Comparison of ENCODE assay signal across 11 cellular contexts in the genomic region with DNA sequence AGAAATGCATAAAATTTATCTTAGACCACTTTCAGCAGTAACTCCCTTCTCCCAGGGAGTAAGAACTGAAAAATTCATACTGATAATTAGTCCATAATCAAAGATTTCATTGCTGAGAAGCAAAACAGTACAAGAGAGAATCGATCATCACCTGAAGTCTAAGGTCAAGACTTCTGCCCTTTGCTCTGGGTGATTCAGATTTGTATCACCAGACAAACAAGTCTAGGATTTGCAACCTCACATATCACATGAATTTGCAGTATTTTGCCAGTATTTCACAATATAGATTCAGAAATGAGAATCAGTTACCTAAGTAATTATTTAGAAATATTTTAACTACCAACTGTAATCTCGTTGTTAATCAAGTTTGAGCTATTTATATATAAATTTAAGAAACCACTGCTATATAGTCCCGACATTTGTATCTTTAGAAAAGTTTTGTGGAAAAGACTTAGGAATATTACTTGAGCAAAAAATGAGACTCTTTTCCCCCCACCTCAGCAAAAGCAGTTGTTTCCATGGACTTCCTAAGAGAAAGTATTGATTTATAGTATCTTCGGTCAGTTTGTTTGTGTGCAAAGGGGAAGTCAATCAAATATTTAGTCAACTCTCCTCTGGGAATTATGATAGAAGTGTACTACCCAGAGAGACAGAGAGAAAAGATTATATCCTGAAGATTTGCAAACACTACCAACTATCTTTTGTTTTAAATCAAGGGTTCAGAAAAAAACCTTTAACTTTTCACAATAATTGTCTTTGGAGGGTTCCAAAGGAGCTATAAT.
"Had no signal": no experiment of that assay in that cellular context is flagged by ENCODE, and none has a peak within 500 bp of the region (broad histone marks: within the 10 kb centered on the region; RNA-seq: fewer than 3 reads in every experiment).

No MANE protein-coding gene starts in this region.

- ATAC-seq: GM23338, HCT116 had no signal

- FAIRE-seq: H1, H54 had no signal

- H3K36me3 ChIP-seq: HAP-1 had no signal

- H3K4me2 ChIP-seq: GM23338 had no signal

- H3K4me3 ChIP-seq: GM23248, GM23338, HAP-1 had no signal

- H2AFZ ChIP-seq: GM23248, GM23338 had no signal

- DNase-seq: GM23248, GOT3, H7, H9, HCEC 1CT, HFFc6 had no signal

- H3K27ac ChIP-seq: GM23248 had no signal

- H3K4me1 ChIP-seq: HAP-1 had no signal

- H3K9ac ChIP-seq: GM23248 had no signal

- H3K9me3 ChIP-seq: HAP-1 had no signal
